ENCODE assay signal across 21 cellular contexts in genomic region chr3:119222400-119222799, GRCh38. TPM values are rescaled to one million over a fixed set of nuclear protein-coding genes. Genes with fewer than 3 reads are reported as not detected.
DNase-seq lines count a peak whose midpoint lies in the region; ATAC-seq and TF ChIP-seq lines count a peak whose summit lies in the region.
"Had no signal": no experiment of that assay in that cellular context is flagged by ENCODE, and none has a peak within 500 bp of the region (broad histone marks: within the 10 kb centered on the region; RNA-seq: fewer than 3 reads in every experiment).

No MANE protein-coding gene starts in this region.

- H3K27me3 ChIP-seq in GM23338 (ENCODE audit: insufficient read depth) (no peaks in the 10 kb centered on the region), trophoblast cell (ENCODE audit: insufficient read depth, low read length) (no peaks in the 10 kb centered on the region)

- H2BK120ac ChIP-seq in trophoblast cell (ENCODE audit: insufficient read depth, low read length, poor library complexity): no peak overlapping the region

- H3K27ac ChIP-seq in GM23338 (ENCODE audit: low read depth): peak overlapping the region; percentile 45; the same call in 1 of the 2 replicates
- no peak overlapping the region for H3K27ac ChIP-seq in trophoblast cell (ENCODE audit: low read depth, low read length)

- H3K36me3 ChIP-seq in GM23338 (ENCODE audit: insufficient read depth): peaks cover 58% of the 10 kb centered on the region
- H3K36me3 ChIP-seq in trophoblast cell (ENCODE audit: control insufficient read depth in 1 of 2, insufficient read depth in 2 of 2, low read length in 2 of 2): peaks cover 35 to 54% of the 10 kb centered on the region in 2 experiments

- H4K8ac ChIP-seq in trophoblast cell (ENCODE audit: low read depth, low read length): no peak overlapping the region

- peaks cover 57% of the 10 kb centered on the region for H3K36me3 Mint-ChIP-seq in activated naive CD4-positive, alpha-beta T cell treated with anti-CD3 and anti-CD28 coated beads for 36 hours (ENCODE audit: low read depth)
- peaks cover 53% of the 10 kb centered on the region for H3K36me3 Mint-ChIP-seq in GM23338 (ENCODE audit: low read depth)
- peaks cover 75% of the 10 kb centered on the region for H3K36me3 Mint-ChIP-seq in activated T-helper 17 cell treated with anti-CD3 and anti-CD28 coated beads, Interleukin-2, amount 50 U/mL, for 72 hours (ENCODE audit: low read depth)

- H3K4me3 ChIP-seq in GM23338: no peak overlapping the region
- H3K4me3 ChIP-seq in trophoblast cell (ENCODE audit: low read depth, low read length): no peak overlapping the region

- H3K27me3 Mint-ChIP-seq in activated naive CD4-positive, alpha-beta T cell treated with anti-CD3 and anti-CD28 coated beads for 36 hours (ENCODE audit: low read depth): no peaks in the 10 kb centered on the region
- H3K27me3 Mint-ChIP-seq in GM23338 (ENCODE audit: insufficient read depth, low read depth, poor library complexity): peaks cover 1% of the 10 kb centered on the region
- no peaks in the 10 kb centered on the region for H3K27me3 Mint-ChIP-seq in activated T-helper 17 cell treated with anti-CD3 and anti-CD28 coated beads, Interleukin-2, amount 50 U/mL, for 72 hours

- H3K14ac ChIP-seq in trophoblast cell (ENCODE audit: low read length): no peak overlapping the region

- no peaks in the 10 kb centered on the region for H3K9me3 ChIP-seq in trophoblast cell (ENCODE audit: insufficient read depth, low read depth, low read length)

- no peak for DNase-seq in activated naive CD4-positive, alpha-beta T cell treated with anti-CD3 and anti-CD28 coated beads for 36 hours
- no peak for DNase-seq in activated naive CD4-positive, alpha-beta T cell treated with anti-CD3 and anti-CD28 coated beads, Interleukin-2, amount 50 U/mL, for 16 hours
- DNase-seq in GM23338 (ENCODE audit: low spot score) (no peak), trophoblast cell (peak; percentile 26 to 58), DMS79 (lab: John Stamatoyannopoulos, UW) (no peak), NK-92 (lab: John Stamatoyannopoulos, UW; ENCODE audit: unreplicated experiment) (no peak)
- DNase-seq: AML-193; Calu3; DMS53; H7; Kasumi-1; MM.1S; NCI-H1092 treated with DMSO at 0.1 percent for 48 hours; NCI-H1694; NCI-H2227 treated with DMSO at 0.1 percent for 48 hours; NCI-H526; NK-92 treated with Interleukin-12 subunit alpha and Interleukin-12 subunit beta, amount 100 ng/mL, for 24 hours; SHP77 treated with DMSO at 0.1 percent for 48 hours had no signal

- H4K91ac ChIP-seq in trophoblast cell (ENCODE audit: low read depth, low read length): no peak overlapping the region

- H4K20me1 ChIP-seq in GM23338 (replicated peaks; ENCODE audit: insufficient read depth): peaks cover 15% of the 10 kb centered on the region

- no peak overlapping the region for H4K12ac ChIP-seq in trophoblast cell (ENCODE audit: low read depth, low read length)

- H3K9me3 Mint-ChIP-seq in activated naive CD4-positive, alpha-beta T cell treated with anti-CD3 and anti-CD28 coated beads for 36 hours: no peaks in the 10 kb centered on the region
- no peaks in the 10 kb centered on the region for H3K9me3 Mint-ChIP-seq in GM23338
- H3K9me3 Mint-ChIP-seq in activated T-helper 17 cell treated with anti-CD3 and anti-CD28 coated beads, Interleukin-2, amount 50 U/mL, for 72 hours: no peaks in the 10 kb centered on the region

- no peak overlapping the region for H2BK5ac ChIP-seq in trophoblast cell (ENCODE audit: low read depth, low read length, poor library complexity)

- H3K9ac ChIP-seq in trophoblast cell (ENCODE audit: low read length): no peak overlapping the region

- H3K4me2 ChIP-seq in GM23338: no peak overlapping the region
- no peak overlapping the region for H3K4me2 ChIP-seq in trophoblast cell (ENCODE audit: low read length)

- H3K27ac Mint-ChIP-seq in activated naive CD4-positive, alpha-beta T cell treated with anti-CD3 and anti-CD28 coated beads for 36 hours: peak overlapping the region; percentile 91
- H3K27ac Mint-ChIP-seq in GM23338: no peak overlapping the region
- peak overlapping the region; percentile 54 for H3K27ac Mint-ChIP-seq in activated T-helper 17 cell treated with anti-CD3 and anti-CD28 coated beads, Interleukin-2, amount 50 U/mL, for 72 hours

- H2BK12ac ChIP-seq in trophoblast cell (ENCODE audit: low read length): no peak overlapping the region

- no peak overlapping the region for H3K18ac ChIP-seq in trophoblast cell (ENCODE audit: low read length)

- CTCF ChIA-PET in activated naive CD4-positive, alpha-beta T cell treated with anti-CD3 and anti-CD28 coated beads for 36 hours (lab: Charles Lee): interaction anchor here (1.5 to 3.9 kb wide), 2 partner anchors 11 to 19 kb away, joined by 5 to 28 read pairs; partner anchors contain the start of gene B4GALT4

- no peak overlapping the region for H2AK5ac ChIP-seq in trophoblast cell (ENCODE audit: low read length)

- H3K9me2 ChIP-seq in GM23338 (ENCODE audit: insufficient read depth): no peaks in the 10 kb centered on the region

- H3K4me1 Mint-ChIP-seq in activated naive CD4-positive, alpha-beta T cell treated with anti-CD3 and anti-CD28 coated beads for 36 hours (ENCODE audit: low read depth): peaks cover 76% of the 10 kb centered on the region
- no peaks in the 10 kb centered on the region for H3K4me1 Mint-ChIP-seq in GM23338
- peaks cover 18% of the 10 kb centered on the region for H3K4me1 Mint-ChIP-seq in activated T-helper 17 cell treated with anti-CD3 and anti-CD28 coated beads, Interleukin-2, amount 50 U/mL, for 72 hours

- H3K79me2 ChIP-seq in GM23338 (replicated peaks; ENCODE audit: insufficient read depth) (no peaks in the 10 kb centered on the region; the same call in 1 of the 2 replicates), trophoblast cell (ENCODE audit: control insufficient read depth, insufficient read depth, low read length, poor library complexity) (no peaks in the 10 kb centered on the region)

- no peaks in the 10 kb centered on the region for H3F3A ChIP-seq in GM23338 (replicated peaks; ENCODE audit: low read depth)

- H3K4me1 ChIP-seq in GM23338 (ENCODE audit: insufficient read depth) (no peaks in the 10 kb centered on the region), trophoblast cell (ENCODE audit: control insufficient read depth in 1 of 2, insufficient read depth in 2 of 2, low read length in 2 of 2) (peaks cover 0 to 2% of the 10 kb centered on the region in 2 experiments)

- whole genome bisulfite sequencing in trophoblast cell (ENCODE audit: extremely low coverage, insufficient coverage, insufficient read length): no CpG with 5 or more reads among the region's 7 CpGs

- H3K4me3 Mint-ChIP-seq in activated naive CD4-positive, alpha-beta T cell treated with anti-CD3 and anti-CD28 coated beads for 36 hours: peak overlapping the region; percentile 26
- no peak overlapping the region for H3K4me3 Mint-ChIP-seq in GM23338
- H3K4me3 Mint-ChIP-seq in activated T-helper 17 cell treated with anti-CD3 and anti-CD28 coated beads, Interleukin-2, amount 50 U/mL, for 72 hours: no peak overlapping the region

- ATAC-seq in GM23338: no peak
- no peak for ATAC-seq in activated T-helper 17 cell treated with anti-CD3 and anti-CD28 coated beads, Interleukin-2, amount 50 U/mL, for 72 hours (replicated peaks)

- no peak overlapping the region for H3K23ac ChIP-seq in trophoblast cell (ENCODE audit: low read length)

- H2AFZ ChIP-seq in GM23338 (no peak overlapping the region), trophoblast cell (ENCODE audit: insufficient read depth, low read length, poor library complexity) (no peak overlapping the region)

- no peaks in the 10 kb centered on the region for H3K79me1 ChIP-seq in trophoblast cell (ENCODE audit: low read length)

- no peak overlapping the region for H3K4ac ChIP-seq in trophoblast cell (ENCODE audit: low read depth, low read length)

- intact Hi-C loops in activated naive CD4-positive, alpha-beta T cell treated with anti-CD3 and anti-CD28 coated beads for 36 hours (cut with micrococcal nuclease): loop anchor here (5.0 to 10.0 kb wide), 3 partner anchors 280 to 1522 kb away; partner anchors contain the start of genes GTF2E1 and RABL3

- no peak for TF ChIP-seq CTCF in GM23338 (conservative IDR thresholded peaks at IDR 0.05; ENCODE audit: low read depth in 2 of 2)

TF ChIP-seq in GM23338, 12 proteins besides CTCF, POLR2A, EP300 and RAD21 (continues in another document):
- TF ChIP-seq EZH2 (IDR thresholded peaks at IDR 0.05; ENCODE audit: low read depth, unreplicated experiment) (no peak), JUNB (IDR thresholded peaks at IDR 0.05; ENCODE audit: unreplicated experiment) (no peak)

RNA-seq across cellular contexts. Expression of gene B4GALT4, which starts 18.3 kb away (rescaled TPM):
- total RNA-seq in activated naive CD4-positive, alpha-beta T cell treated with anti-CD3 and anti-CD28 coated beads for 36 hours: 10 to 100 TPM; 22.0 to 22.8 TPM
- total RNA-seq in GM23338 (2014; rRNA removed; shearing (Covaris generic)): 37.9 and 45.3 TPM in 2 replicates
- 35.2 and 38.3 TPM in 2 replicates for polyA plus RNA-seq in GM23338 (2016; fragmentation: Nextera tagmentation; extraction: Ambion mirVana)
- 10 to 100 TPM; 18.5 to 28.1 TPM for total RNA-seq in activated T-helper 17 cell treated with anti-CD3 and anti-CD28 coated beads, Interleukin-2, amount 50 U/mL, for 72 hours
- polyA plus RNA-seq in trophoblast cell (2013): 30.0 and 32.0 TPM in 2 replicates

RNA-seq across cellular contexts. Expression of gene UPK1B, which starts 49.0 kb away (rescaled TPM):
- total RNA-seq in activated naive CD4-positive, alpha-beta T cell treated with anti-CD3 and anti-CD28 coated beads for 36 hours: under 1 TPM in 1 of 2 experiments, not detected in 1; 0.21 TPM
- 0.66 TPM in 1 of 2 replicates, not detected in the other for total RNA-seq in GM23338 (2014; rRNA removed; shearing (Covaris generic))
- 0.26 and 0.39 TPM in 2 replicates for polyA plus RNA-seq in GM23338 (2016; fragmentation: Nextera tagmentation; extraction: Ambion mirVana)
- total RNA-seq in activated T-helper 17 cell treated with anti-CD3 and anti-CD28 coated beads, Interleukin-2, amount 50 U/mL, for 72 hours: 1 to 10 TPM in 1 of 2 donors, under 1 TPM in 1; 0.56 to 1.2 TPM
- polyA plus RNA-seq in trophoblast cell (2013): 0.14 and 0.19 TPM in 2 replicates
- total RNA-seq: HT-29, OCI-LY7 had no signal

Comparison
In these comparisons a context has a peak if more than half of its experiments do, and no peak if none do; other contexts are left out.
1. DNase-seq: peak in trophoblast cell (2 of 2); none in activated naive CD4-positive, alpha-beta T cell treated with anti-CD3 and anti-CD28 coated beads for 36 hours (single experiment), activated naive CD4-positive, alpha-beta T cell treated with anti-CD3 and anti-CD28 coated beads, Interleukin-2, amount 50 U/mL, for 16 hours (single experiment), GM23338 (single experiment), DMS79 (single experiment) and NK-92 (single experiment).